8 cellular contexts compared by ENCODE assay signal in genomic region chr3:11288786-11289637, GRCh38. TPM values are rescaled to one million over a fixed set of nuclear protein-coding genes. Genes with fewer than 3 reads are reported as not detected.
DNase-seq lines count a peak whose midpoint lies in the region; ATAC-seq and TF ChIP-seq lines count a peak whose summit lies in the region.

No MANE protein-coding gene starts in this region.

- intact Hi-C loops in dorsolateral prefrontal cortex (cut with DNase I), result loop anchor here in 1 of 2 donors (10.0 kb wide), 1 partner anchor 46 kb away; no protein-coding TSS in a partner anchor

- ATAC-seq in activated T-cell treated with anti-CD3 and anti-CD28 coated beads, Interleukin-2, amount 50 U/mL, for 4 hours, result peak; percentile 65 to 66
- ATAC-seq in HG03039 (IDR thresholded peaks at IDR 0.05; ENCODE audit: unreplicated experiment), result peak; percentile 61

- H3K27me3 Mint-ChIP-seq in activated T-cell treated with anti-CD3 and anti-CD28 coated beads, Interleukin-2, amount 50 U/mL, for 4 hours (ENCODE audit: low read depth), result no peaks in the 10 kb centered on the region
- no peaks in the 10 kb centered on the region for H3K27me3 Mint-ChIP-seq in nephron (ENCODE audit: low read depth)

- peaks cover 29% of the 10 kb centered on the region for H3K36me3 Mint-ChIP-seq in activated T-cell treated with anti-CD3 and anti-CD28 coated beads, Interleukin-2, amount 50 U/mL, for 4 hours (ENCODE audit: insufficient read depth)
- peaks cover 8% of the 10 kb centered on the region for H3K36me3 Mint-ChIP-seq in nephron (ENCODE audit: low read depth)

- peak overlapping the region; percentile 14 for H3K4me3 Mint-ChIP-seq in activated T-cell treated with anti-CD3 and anti-CD28 coated beads, Interleukin-2, amount 50 U/mL, for 4 hours
- no peak overlapping the region for H3K4me3 Mint-ChIP-seq in nephron

- H3K27ac Mint-ChIP-seq in nephron, result peak overlapping the region; percentile 37 to 75 (median 54)

- CTCF ChIA-PET in RWPE1 (lab: Yijun Ruan, JAX), result no interaction called here

- no peaks in the 10 kb centered on the region for H3K9me3 Mint-ChIP-seq in activated T-cell treated with anti-CD3 and anti-CD28 coated beads, Interleukin-2, amount 50 U/mL, for 4 hours
- H3K9me3 Mint-ChIP-seq in nephron, result no peaks in the 10 kb centered on the region

- POLR2A ChIA-PET in RWPE1 (lab: Yijun Ruan, JAX; ENCODE audit: low non-redundant PET), result interaction anchor here (0.6 to 0.8 kb wide), 2 partner anchors 9 to 152 kb away, joined by 3 to 4 read pairs; no protein-coding TSS in a partner anchor

- peaks cover 57% of the 10 kb centered on the region for H3K4me1 Mint-ChIP-seq in activated T-cell treated with anti-CD3 and anti-CD28 coated beads, Interleukin-2, amount 50 U/mL, for 4 hours (ENCODE audit: low read depth)
- H3K4me1 Mint-ChIP-seq in nephron, result peaks cover 32% of the 10 kb centered on the region

- peak overlapping the region in 1 of 59 donors; percentile 14 for H3K4me3 ChIP-seq in dorsolateral prefrontal cortex

- peak overlapping the region; percentile 94 for H3K27ac ChIP-seq in RWPE1
- peak overlapping the region in 52 of 59 donors; percentile 5 to 84 (median 59) for H3K27ac ChIP-seq in dorsolateral prefrontal cortex

- DNase-seq in activated T-cell treated with anti-CD3 and anti-CD28 coated beads, Interleukin-2, amount 50 U/mL, for 4 hours, result no peak
- DNase-seq in activated T-cell treated with anti-CD3 and anti-CD28 coated beads, Interleukin-2, amount 50 U/mL, for 48 hours, result no peak
- DNase-seq in RWPE1 (ENCODE audit: low spot score), result peak; percentile 67
- DNase-seq in dorsolateral prefrontal cortex, result no peak
- DNase-seq in NK-92 treated with Interleukin-12 subunit alpha and Interleukin-12 subunit beta, amount 100 ng/mL, for 24 hours (lab: John Stamatoyannopoulos, UW), result no peak
- DNase-seq in central memory CD4-positive, alpha-beta T cell, result no peak

- no peak for TF ChIP-seq CTCF in RWPE1 (conservative IDR thresholded peaks at IDR 0.05; ENCODE audit: low read depth)
- TF ChIP-seq CTCF in dorsolateral prefrontal cortex (IDR thresholded peaks at IDR 0.05 in 54 of 56, conservative IDR thresholded peaks at IDR 0.05 in 2 of 56; ENCODE audit: low read depth in 1 of 56, partially characterized antibody in 56 of 56), result no peak
- TF ChIP-seq CTCF in nephron (IDR thresholded peaks at IDR 0.05; ENCODE audit: unreplicated experiment in 3 of 3), result no peak

- H3K27me3 ChIP-seq in dorsolateral prefrontal cortex, result no peaks in the 10 kb centered on the region

RNA-seq across cellular contexts. Expression of gene ATG7, which starts 16.8 kb away (rescaled TPM):
- total RNA-seq in activated T-cell treated with anti-CD3 and anti-CD28 coated beads, Interleukin-2, amount 50 U/mL, for 4 hours, result 10 to 100 TPM; 32.6 to 36.6 (median 35.6) TPM
- total RNA-seq in dorsolateral prefrontal cortex, result 10 to 100 TPM; 48.9 to 92.7 (median 70.5) TPM
